In genomic region chr4:33453436-33453835, GRCh38 we compare ENCODE assay signal across 24 cellular contexts.
A peak's percentile ranks its signal among the peaks of the same experiment; 100 is the strongest.
DNase-seq lines count a peak whose midpoint lies in the region; ATAC-seq, FAIRE-seq and TF ChIP-seq lines count a peak whose summit lies in the region.
"Had no signal": no experiment of that assay in that cellular context is flagged by ENCODE, and none has a peak within 500 bp of the region (broad histone marks: within the 10 kb centered on the region; RNA-seq: fewer than 3 reads in every experiment).

No MANE protein-coding gene starts in this region.

- H3K36me3 Mint-ChIP-seq in stimulated activated memory B cell treated with anti-CD40 and anti-IgM and Interleukin-4, amounts not matched to agents 10 μg/mL and 1 μg/mL and 100 μg/mL, for 72 hours: no peaks in the 10 kb centered on the region
- no peaks in the 10 kb centered on the region for H3K36me3 Mint-ChIP-seq in endodermal cell (ENCODE audit: low read depth)
- H3K36me3 Mint-ChIP-seq: CD14-positive monocyte; CD8-positive, alpha-beta memory T cell had no signal

- H3K4me1 Mint-ChIP-seq in stimulated activated memory B cell treated with anti-CD40 and anti-IgM and Interleukin-4, amounts not matched to agents 10 μg/mL and 1 μg/mL and 100 μg/mL, for 72 hours: no peaks in the 10 kb centered on the region
- H3K4me1 Mint-ChIP-seq in endodermal cell: no peaks in the 10 kb centered on the region
- H3K4me1 Mint-ChIP-seq: B cell; CD14-positive monocyte; CD8-positive, alpha-beta memory T cell had no signal

- TF ChIP-seq CTCF in keratinocyte (optimal IDR thresholded peaks at IDR 0.05 in 1 of 3, IDR thresholded peaks at IDR 0.05 in 1 of 3, conservative IDR thresholded peaks at IDR 0.05 in 1 of 3; ENCODE audit: extremely low read depth in 1 of 3, insufficient read depth in 2 of 3, low read length in 3 of 3) (no peak), endodermal cell (conservative IDR thresholded peaks at IDR 0.05) (no peak)

- H3K27ac ChIP-seq in keratinocyte (ENCODE audit: control insufficient read depth, insufficient read depth, low read length) (no peak overlapping the region), endodermal cell (ENCODE audit: low read depth, low read length) (no peak overlapping the region)
- H3K27ac ChIP-seq: 22Rv1, BLaER1 had no signal

- no peak overlapping the region for H3K4me2 ChIP-seq in keratinocyte (ENCODE audit: control insufficient read depth, extremely low read depth, insufficient read depth, low read depth, low read length)
- H3K4me2 ChIP-seq: BLaER1 had no signal

- H3K4me3 Mint-ChIP-seq in stimulated activated memory B cell treated with anti-CD40 and anti-IgM and Interleukin-4, amounts not matched to agents 10 μg/mL and 1 μg/mL and 100 μg/mL, for 72 hours: no peak overlapping the region
- H3K4me3 Mint-ChIP-seq in endodermal cell: no peak overlapping the region
- H3K4me3 Mint-ChIP-seq: B cell; CD14-positive monocyte; CD4-positive, alpha-beta T cell; CD8-positive, alpha-beta memory T cell; HFFc6 had no signal

- H3K27ac Mint-ChIP-seq in stimulated activated memory B cell treated with anti-CD40 and anti-IgM and Interleukin-4, amounts not matched to agents 10 μg/mL and 1 μg/mL and 100 μg/mL, for 72 hours: no peak overlapping the region
- H3K27ac Mint-ChIP-seq in endodermal cell: no peak overlapping the region
- H3K27ac Mint-ChIP-seq: B cell; CD14-positive monocyte; CD4-positive, alpha-beta T cell; CD8-positive, alpha-beta memory T cell; HFFc6 had no signal

- peak; percentile 8 for ATAC-seq in stimulated activated memory B cell treated with anti-CD40 and anti-IgM and Interleukin-4, amounts not matched to agents 10 μg/mL and 1 μg/mL and 100 μg/mL, for 72 hours
- ATAC-seq in HG02852 (IDR thresholded peaks at IDR 0.05; ENCODE audit: unreplicated experiment): no peak

- H3K4me1 ChIP-seq in keratinocyte (ENCODE audit: control insufficient read depth, extremely low read depth, insufficient read depth, low read length) (no peaks in the 10 kb centered on the region), endodermal cell (ENCODE audit: control insufficient read depth, insufficient read depth, low read length) (no peaks in the 10 kb centered on the region)
- H3K4me1 ChIP-seq: BLaER1 had no signal

- H3K27me3 ChIP-seq in keratinocyte (ENCODE audit: control insufficient read depth, extremely low read depth, insufficient read depth, low read length) (no peaks in the 10 kb centered on the region), endodermal cell (ENCODE audit: control insufficient read depth, insufficient read depth, low read length, poor library complexity, severe bottlenecking) (no peaks in the 10 kb centered on the region)
- H3K27me3 ChIP-seq: BLaER1 had no signal

- dilution Hi-C loops in keratinocyte (cut with MboI; ENCODE audit: extremely low pct_ligation_motif_present, low sequenced_read_pairs): no loop called here

- H3K9me3 Mint-ChIP-seq in stimulated activated memory B cell treated with anti-CD40 and anti-IgM and Interleukin-4, amounts not matched to agents 10 μg/mL and 1 μg/mL and 100 μg/mL, for 72 hours: peaks cover 10% of the 10 kb centered on the region
- H3K9me3 Mint-ChIP-seq in endodermal cell: peaks cover 4% of the 10 kb centered on the region

- no peak for FAIRE-seq in keratinocyte (lab: Jason Lieb, UNC)
- FAIRE-seq: A204.1, D721Med, G401.6, GM12892, H54 had no signal

- no peaks in the 10 kb centered on the region for H3K9me1 ChIP-seq in keratinocyte (ENCODE audit: control insufficient read depth, extremely low read depth, insufficient read depth, low read length)

- DNase-seq in DMS53 (lab: John Stamatoyannopoulos, UW): peak; percentile 15
- no peak for DNase-seq in DMS53 treated with DMSO at 0.1 percent for 48 hours (lab: John Stamatoyannopoulos, UW; ENCODE audit: unreplicated experiment)
- DNase-seq in keratinocyte (ENCODE audit: low read depth, low spot score): no peak
- no peak for DNase-seq in NCI-H2029 (lab: John Stamatoyannopoulos, UW)
- no peak for DNase-seq in NCI-H82 treated with DMSO at 0.1 percent for 48 hours (lab: John Stamatoyannopoulos, UW; ENCODE audit: unreplicated experiment)
- no peak for DNase-seq in endodermal cell
- DNase-seq: CD4-positive, alpha-beta T cell; CD8-positive, alpha-beta memory T cell; DMS 273 treated with DMSO at 0.1 percent for 48 hours; DND-41; GOT3; HFFc6 had no signal

- H3K9me3 ChIP-seq in keratinocyte (ENCODE audit: control insufficient read depth, low read depth, low read length): no peaks in the 10 kb centered on the region
- H3K9me3 ChIP-seq in endodermal cell (ENCODE audit: control insufficient read depth, low read length): no peaks in the 10 kb centered on the region
- H3K9me3 ChIP-seq: BLaER1, HAP-1 had no signal

- no peaks in the 10 kb centered on the region for H3K27me3 Mint-ChIP-seq in stimulated activated memory B cell treated with anti-CD40 and anti-IgM and Interleukin-4, amounts not matched to agents 10 μg/mL and 1 μg/mL and 100 μg/mL, for 72 hours
- H3K27me3 Mint-ChIP-seq in endodermal cell (ENCODE audit: insufficient read depth): no peaks in the 10 kb centered on the region
- H3K27me3 Mint-ChIP-seq: B cell; CD4-positive, alpha-beta T cell; CD8-positive, alpha-beta memory T cell had no signal

- H3K79me2 ChIP-seq in keratinocyte (ENCODE audit: control insufficient read depth, insufficient read depth, low read length): no peaks in the 10 kb centered on the region

- H3K36me3 ChIP-seq in keratinocyte (ENCODE audit: control insufficient read depth in 2 of 2, extremely low read depth in 1 of 2, insufficient read depth in 2 of 2, low read length in 2 of 2) (no peaks in the 10 kb centered on the region), endodermal cell (ENCODE audit: control insufficient read depth, insufficient read depth, low read length) (no peaks in the 10 kb centered on the region)
- H3K36me3 ChIP-seq: BLaER1, HAP-1 had no signal

- no peaks in the 10 kb centered on the region for H4K20me1 ChIP-seq in keratinocyte (ENCODE audit: control insufficient read depth, extremely low read depth, insufficient read depth, low read length)
- H4K20me1 ChIP-seq: BLaER1 had no signal

- no peak overlapping the region for H3K4me3 ChIP-seq in keratinocyte (ENCODE audit: control insufficient read depth in 2 of 3, extremely low read depth in 1 of 3, insufficient read depth in 2 of 3, low read depth in 1 of 3, low read length in 3 of 3)
- H3K4me3 ChIP-seq in endodermal cell (ENCODE audit: low read length): no peak overlapping the region
- H3K4me3 ChIP-seq: BLaER1, HAP-1 had no signal

- no peak overlapping the region for H3K9ac ChIP-seq in keratinocyte (ENCODE audit: control insufficient read depth, extremely low read depth, insufficient read depth, low read length)
- no peak overlapping the region for H3K9ac ChIP-seq in endodermal cell (ENCODE audit: extremely low read depth, low read length, poor library complexity, severe bottlenecking)
- H3K9ac ChIP-seq: BLaER1 had no signal

- peak overlapping the region; percentile 10 for H2AFZ ChIP-seq in keratinocyte (ENCODE audit: control insufficient read depth, low read length)
